Comparison of ENCODE assay signal across 1 cellular context in genomic region chr1:96722161-96722908, GRCh38.
TF ChIP-seq lines count a peak whose summit lies in the region.

No MANE protein-coding gene starts in this region.

TF ChIP-seq in H1, 55 proteins besides CTCF, POLR2A, EP300 and RAD21 (continued from another document):
- TF ChIP-seq PHF8 (conservative IDR thresholded peaks at IDR 0.05; ENCODE audit: low read depth, low read length) (peak; percentile 83), JUN (IDR thresholded peaks at IDR 0.05; ENCODE audit: low read depth, low read length) (no peak), POU5F1 (IDR thresholded peaks at IDR 0.05; ENCODE audit: low read depth, low read length) (no peak), KDM1A (IDR thresholded peaks at IDR 0.05; ENCODE audit: borderline replicate concordance, low read length) (peak; percentile 55; the same call in 1 of the 2 replicates), TBP (IDR thresholded peaks at IDR 0.05; ENCODE audit: low read depth, low read length) (no peak; the same call in 1 of the 2 replicates)
